In the genomic region with DNA sequence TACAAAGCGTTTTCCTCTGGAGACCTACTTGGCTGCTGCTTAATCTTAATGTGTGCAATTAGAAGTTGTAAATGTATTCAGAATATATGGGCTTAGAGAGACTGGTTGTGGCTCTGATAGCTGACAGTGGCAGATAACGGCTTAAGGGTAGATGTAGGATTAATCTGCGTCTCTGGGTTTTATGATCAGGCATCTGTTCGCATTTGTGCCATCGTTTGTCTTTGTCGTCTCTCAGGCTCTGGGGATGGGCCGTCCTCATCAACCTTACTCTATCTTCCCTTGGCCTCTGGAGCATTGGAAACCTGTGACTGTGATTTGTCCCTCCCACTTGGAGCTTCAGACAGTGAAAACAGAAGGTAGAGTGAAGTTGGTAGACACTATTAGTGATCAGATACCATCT, we compare ENCODE assay signal across 21 cellular contexts.
DNase-seq lines count a peak whose midpoint lies in the region; ATAC-seq and TF ChIP-seq lines count a peak whose summit lies in the region.
"Had no signal": no experiment of that assay in that cellular context is flagged by ENCODE, and none has a peak within 500 bp of the region (broad histone marks: within the 10 kb centered on the region; RNA-seq: fewer than 3 reads in every experiment).

No MANE protein-coding gene starts in this region.

- H3K27me3 ChIP-seq in SK-N-SH (ENCODE audit: insufficient read depth), result no peaks in the 10 kb centered on the region

- no peak overlapping the region for H3K4me3 Mint-ChIP-seq in activated naive CD8-positive, alpha-beta T cell treated with anti-CD3 and anti-CD28 coated beads for 36 hours
- no peak overlapping the region for H3K4me3 Mint-ChIP-seq in neural crest cell
- H3K4me3 Mint-ChIP-seq: CD8-positive, alpha-beta T cell; GM23338 had no signal

- peaks cover 44% of the 10 kb centered on the region for H3K4me1 Mint-ChIP-seq in activated naive CD8-positive, alpha-beta T cell treated with anti-CD3 and anti-CD28 coated beads for 36 hours
- H3K4me1 Mint-ChIP-seq in neural crest cell, result no peaks in the 10 kb centered on the region
- H3K4me1 Mint-ChIP-seq: GM23338 had no signal

- no peaks in the 10 kb centered on the region for H3K9me2 ChIP-seq in SK-N-SH

- no peak for TF ChIP-seq EP300 in SK-N-SH (IDR thresholded peaks at IDR 0.05; ENCODE audit: borderline replicate concordance in 1 of 2, low read depth in 1 of 2, low read length in 1 of 2)

- no peaks in the 10 kb centered on the region for H3K79me2 ChIP-seq in SK-N-SH (ENCODE audit: insufficient read depth)

- H3K27ac ChIP-seq in SK-N-SH (ENCODE audit: low read depth in 2 of 2, low read length in 1 of 2) (no peak overlapping the region), KOPT-K1 (ENCODE audit: low read depth, low read length, poor library complexity, severe bottlenecking) (peak overlapping the region; percentile 91)

- no peaks in the 10 kb centered on the region for H3K36me3 ChIP-seq in SK-N-SH (replicated peaks in 1 of 2; ENCODE audit: control insufficient read depth in 1 of 2, insufficient read depth in 2 of 2, low read length in 1 of 2)
- no peaks in the 10 kb centered on the region for H3K36me3 ChIP-seq in KOPT-K1 (ENCODE audit: insufficient read depth, low read length)

- H3F3A ChIP-seq in SK-N-SH (replicated peaks; ENCODE audit: insufficient read depth), result no peaks in the 10 kb centered on the region

- H3K27ac Mint-ChIP-seq in activated naive CD8-positive, alpha-beta T cell treated with anti-CD3 and anti-CD28 coated beads for 36 hours, result peak overlapping the region; percentile 18
- peak overlapping the region; percentile 76 for H3K27ac Mint-ChIP-seq in neural crest cell (ENCODE audit: unreplicated experiment)
- H3K27ac Mint-ChIP-seq: CD8-positive, alpha-beta T cell; GM23338 had no signal

- CTCF ChIA-PET in SK-N-SH (lab: Yijun Ruan, JAX), result no interaction called here

- peaks cover 6% of the 10 kb centered on the region for H3K9me3 Mint-ChIP-seq in activated naive CD8-positive, alpha-beta T cell treated with anti-CD3 and anti-CD28 coated beads for 36 hours
- no peaks in the 10 kb centered on the region for H3K9me3 Mint-ChIP-seq in neural crest cell
- H3K9me3 Mint-ChIP-seq: CD8-positive, alpha-beta T cell had no signal

- peaks cover 14% of the 10 kb centered on the region for H3K27me3 Mint-ChIP-seq in activated naive CD8-positive, alpha-beta T cell treated with anti-CD3 and anti-CD28 coated beads for 36 hours
- no peaks in the 10 kb centered on the region for H3K27me3 Mint-ChIP-seq in neural crest cell (ENCODE audit: low read depth)

- ATAC-seq in SK-N-SH treated with all-trans-retinoic acid at 6 μM for 48 hours (no peak), HG03469 (IDR thresholded peaks at IDR 0.05; ENCODE audit: unreplicated experiment) (no peak), GM18520 (IDR thresholded peaks at IDR 0.05; ENCODE audit: unreplicated experiment) (no peak)
- ATAC-seq: CD8-positive, alpha-beta T cell; GM12878; GM23338; HCT116; K562 had no signal

- 22% methylated on average over 7 of the region's 7 CpGs for WGBS in SK-N-SH (ENCODE audit: low lambda C conversion rate)

- H3K36me3 Mint-ChIP-seq in activated naive CD8-positive, alpha-beta T cell treated with anti-CD3 and anti-CD28 coated beads for 36 hours, result no peaks in the 10 kb centered on the region
- no peaks in the 10 kb centered on the region for H3K36me3 Mint-ChIP-seq in neural crest cell (ENCODE audit: low read depth)
- H3K36me3 Mint-ChIP-seq: CD8-positive, alpha-beta T cell had no signal

- TF ChIP-seq POLR2A in erythroblast (IDR thresholded peaks at IDR 0.05; ENCODE audit: low read length), result no peak

- H2AFZ ChIP-seq in SK-N-SH (ENCODE audit: low read depth), result no peak overlapping the region
- H2AFZ ChIP-seq: GM23338 had no signal

- peak; percentile 34 for DNase-seq in SK-N-SH
- DNase-seq in activated naive CD8-positive, alpha-beta T cell treated with anti-CD3 and anti-CD28 coated beads for 36 hours, result no peak
- no peak for DNase-seq in neural crest cell (ENCODE audit: low read depth, low spot score)
- DNase-seq in erythroblast (lab: John Stamatoyannopoulos, UW), result no peak
- DNase-seq: 8988T; CD8-positive, alpha-beta T cell; GDM1; NCI-H1048; NCI-H1436 treated with DMSO at 0.1 percent for 48 hours; NCI-H2029 treated with DMSO at 0.1 percent for 48 hours; NCI-H526; NK-92 treated with Interleukin-12 subunit alpha and Interleukin-12 subunit beta, amount 100 ng/mL, for 24 hours; SHP77 had no signal

- POLR2A ChIA-PET in SK-N-SH (lab: Yijun Ruan, JAX), result no interaction called here

- no peak overlapping the region for H3K4me2 ChIP-seq in SK-N-SH
- H3K4me2 ChIP-seq: GM23338 had no signal

- H4K20me1 ChIP-seq in SK-N-SH (ENCODE audit: insufficient read depth), result no peaks in the 10 kb centered on the region

- no peaks in the 10 kb centered on the region for H3K9me3 ChIP-seq in SK-N-SH
- no peaks in the 10 kb centered on the region for H3K9me3 ChIP-seq in KOPT-K1 (ENCODE audit: insufficient read depth, low read length, poor library complexity, severe bottlenecking)

- TF ChIP-seq CTCF in SK-N-SH (IDR thresholded peaks at IDR 0.05) (no peak), neural crest cell (conservative IDR thresholded peaks at IDR 0.05) (no peak)

- no peak overlapping the region for H3K4me3 ChIP-seq in SK-N-SH (ENCODE audit: low read depth in 2 of 2, low read length in 1 of 2)
- H3K4me3 ChIP-seq: GM12878, GM23338, K562 had no signal

- H3K9ac ChIP-seq in SK-N-SH, result no peak overlapping the region

- no peaks in the 10 kb centered on the region; a peak in 1 of 4 replicates for H3K4me1 ChIP-seq in SK-N-SH (ENCODE audit: control insufficient read depth in 1 of 2, insufficient read depth in 2 of 2, low read depth in 1 of 2, low read length in 1 of 2)

- TF ChIP-seq RAD21 in SK-N-SH (IDR thresholded peaks at IDR 0.05; ENCODE audit: low read length), result no peak

TF ChIP-seq in SK-N-SH, 30 proteins besides CTCF, POLR2A, EP300 and RAD21:
- TF ChIP-seq GATA2 (CRISPR knock-in tag; IDR thresholded peaks at IDR 0.05) (0 out of 2 replicates have a peak, but pooled peaks have one; percentile 9), SIN3A (IDR thresholded peaks at IDR 0.05; ENCODE audit: borderline replicate concordance, low read depth, low read length) (no peak)

TF ChIP-seq in SK-N-SH treated with all-trans-retinoic acid at 6 μM for 48 hours, 23 proteins besides CTCF, POLR2A, EP300 and RAD21:
- TF ChIP-seq SNAI2 (CRISPR knock-in tag; IDR thresholded peaks at IDR 0.05), result no peak
- no peak for TF ChIP-seq ZNF565 (CRISPR knock-in tag; conservative IDR thresholded peaks at IDR 0.05; ENCODE audit: low read depth)
- TF ChIP-seq OSR1 (CRISPR knock-in tag; IDR thresholded peaks at IDR 0.05), result no peak
